In genomic region chr2:131154071-131154531, GRCh38 we compare ENCODE assay signal across 8 cellular contexts. TPM values are rescaled to one million over a fixed set of nuclear protein-coding genes. Genes with fewer than 3 reads are reported as not detected.
DNase-seq lines count a peak whose midpoint lies in the region; ATAC-seq, FAIRE-seq and TF ChIP-seq lines count a peak whose summit lies in the region.

No MANE protein-coding gene starts in this region.

- H2BK12ac ChIP-seq in trophoblast cell (ENCODE audit: low read length): no peak overlapping the region

- H3K9me3 ChIP-seq in trophoblast cell (ENCODE audit: insufficient read depth, low read depth, low read length): peaks cover 4% of the 10 kb centered on the region

- H3K4me2 ChIP-seq in GM23338 (no peak overlapping the region), KMS-11 (no peak overlapping the region), trophoblast cell (ENCODE audit: low read length) (no peak overlapping the region)

- H2AFZ ChIP-seq in GM23338 (peak overlapping the region; percentile 80; the same call in 1 of the 2 replicates), KMS-11 (ENCODE audit: low read depth) (peak overlapping the region; percentile 51; the same call in 1 of the 2 replicates), trophoblast cell (ENCODE audit: insufficient read depth, low read length, poor library complexity) (no peak overlapping the region)

- no peak overlapping the region for H4K8ac ChIP-seq in trophoblast cell (ENCODE audit: low read depth, low read length)

- H3F3A ChIP-seq in GM23338 (replicated peaks; ENCODE audit: low read depth): no peaks in the 10 kb centered on the region

- no peaks in the 10 kb centered on the region; the same call in 1 of the 2 replicates for H3K4me1 ChIP-seq in GM23338 (ENCODE audit: insufficient read depth)
- peaks cover 9% of the 10 kb centered on the region for H3K4me1 ChIP-seq in KMS-11 (ENCODE audit: low read depth, poor library complexity, severe bottlenecking)
- H3K4me1 ChIP-seq in foreskin keratinocyte: no peaks in the 10 kb centered on the region
- H3K4me1 ChIP-seq in trophoblast cell (ENCODE audit: control insufficient read depth in 1 of 2, insufficient read depth in 2 of 2, low read length in 2 of 2): no peaks in the 10 kb centered on the region

- ATAC-seq in GM23338: peak; percentile 87
- peak; percentile 92 for ATAC-seq in foreskin keratinocyte

- no peak overlapping the region for H4K12ac ChIP-seq in trophoblast cell (ENCODE audit: low read depth, low read length)

- no peak overlapping the region for H3K27ac Mint-ChIP-seq in GM23338
- H3K27ac Mint-ChIP-seq in activated T-helper 2 cell treated with anti-CD3 and anti-CD28 coated beads, Interferon-gamma antibody, Interleukin-2, Interleukin-4, amounts not matched to agents 10 μg/mL and 5 μg/mL and 100 μg/mL, durations not matched to agents 14 hours and 24 hours and 36 hours: no peak overlapping the region

- H3K4me3 ChIP-seq in GM23338 (no peak overlapping the region), KMS-11 (IDR thresholded peaks at IDR 0.05; ENCODE audit: insufficient read depth, low read depth, low read length) (no peak overlapping the region), trophoblast cell (ENCODE audit: low read depth, low read length) (no peak overlapping the region)

- no peaks in the 10 kb centered on the region for H3K79me1 ChIP-seq in trophoblast cell (ENCODE audit: low read length)

- H3K14ac ChIP-seq in trophoblast cell (ENCODE audit: low read length): no peak overlapping the region

- no peak overlapping the region for H3K4me3 Mint-ChIP-seq in GM23338
- H3K4me3 Mint-ChIP-seq in activated T-helper 2 cell treated with anti-CD3 and anti-CD28 coated beads, Interferon-gamma antibody, Interleukin-2, Interleukin-4, amounts not matched to agents 10 μg/mL and 5 μg/mL and 100 μg/mL, durations not matched to agents 14 hours and 24 hours and 36 hours (ENCODE audit: low read depth): no peak overlapping the region

- no peak overlapping the region for H2AK5ac ChIP-seq in trophoblast cell (ENCODE audit: low read length)

- no peak overlapping the region for H4K91ac ChIP-seq in trophoblast cell (ENCODE audit: low read depth, low read length)

- peak; percentile 97 for FAIRE-seq in urothelium cell line (lab: Jason Lieb, UNC)

- H3K9ac ChIP-seq in KMS-11: no peak overlapping the region
- no peak overlapping the region for H3K9ac ChIP-seq in trophoblast cell (ENCODE audit: low read length)

- intact Hi-C loops in activated T-helper 2 cell treated with anti-CD3 and anti-CD28 coated beads, Interferon-gamma antibody, Interleukin-2, Interleukin-4, amounts not matched to agents 10 μg/mL and 5 μg/mL and 100 μg/mL, durations not matched to agents 14 hours and 24 hours and 36 hours (cut with micrococcal nuclease): loop anchor here (1.0 to 2.0 kb wide), 6 partner anchors 48 to 649 kb away; partner anchors contain the start of gene MZT2A

- no peaks in the 10 kb centered on the region for H3K79me2 ChIP-seq in GM23338 (replicated peaks; ENCODE audit: insufficient read depth)
- no peaks in the 10 kb centered on the region for H3K79me2 ChIP-seq in KMS-11 (ENCODE audit: insufficient read depth, low read depth)
- no peaks in the 10 kb centered on the region for H3K79me2 ChIP-seq in trophoblast cell (ENCODE audit: control insufficient read depth, insufficient read depth, low read length, poor library complexity)

- H3K4me1 Mint-ChIP-seq in GM23338: peaks cover 19% of the 10 kb centered on the region
- peaks cover 21% of the 10 kb centered on the region for H3K4me1 Mint-ChIP-seq in activated T-helper 2 cell treated with anti-CD3 and anti-CD28 coated beads, Interferon-gamma antibody, Interleukin-2, Interleukin-4, amounts not matched to agents 10 μg/mL and 5 μg/mL and 100 μg/mL, durations not matched to agents 14 hours and 24 hours and 36 hours (ENCODE audit: low read depth)

- H3K23ac ChIP-seq in trophoblast cell (ENCODE audit: low read length): no peak overlapping the region

- no peak overlapping the region for H3K18ac ChIP-seq in trophoblast cell (ENCODE audit: low read length)

- DNase-seq in GM04503 (ENCODE audit: low read depth) (peak; percentile 3), GM23338 (ENCODE audit: low spot score) (peak; percentile 87), RPMI8226 (peak; percentile 77), foreskin keratinocyte (peak; percentile 19 to 51), trophoblast cell (peak; percentile 83 to 85), urothelium cell line (ENCODE audit: low spot score) (peak; percentile 91)
- DNase-seq in activated T-helper 2 cell treated with anti-CD3 and anti-CD28 coated beads, Interferon-gamma antibody, Interleukin-2, Interleukin-4, amounts not matched to agents 10 μg/mL and 5 μg/mL and 100 μg/mL, durations not matched to agents 14 hours and 24 hours and 36 hours (ENCODE audit: low spot score): peak; percentile 50

- peaks cover 13% of the 10 kb centered on the region for H3K27me3 Mint-ChIP-seq in GM23338 (ENCODE audit: insufficient read depth, low read depth, poor library complexity)
- H3K27me3 Mint-ChIP-seq in activated T-helper 2 cell treated with anti-CD3 and anti-CD28 coated beads, Interferon-gamma antibody, Interleukin-2, Interleukin-4, amounts not matched to agents 10 μg/mL and 5 μg/mL and 100 μg/mL, durations not matched to agents 14 hours and 24 hours and 36 hours (ENCODE audit: low read depth): peaks cover 5% of the 10 kb centered on the region

- H3K27ac ChIP-seq in GM23338 (ENCODE audit: low read depth) (no peak overlapping the region), KMS-11 (no peak overlapping the region), foreskin keratinocyte (no peak overlapping the region), trophoblast cell (ENCODE audit: low read depth, low read length) (no peak overlapping the region)

- peak; percentile 97 for TF ChIP-seq CTCF in GM23338 (conservative IDR thresholded peaks at IDR 0.05; ENCODE audit: low read depth in 2 of 2)
- TF ChIP-seq CTCF in KMS-11 (conservative IDR thresholded peaks at IDR 0.05; ENCODE audit: low read depth, low read length): peak; percentile 89
- TF ChIP-seq CTCF in foreskin keratinocyte (conservative IDR thresholded peaks at IDR 0.05): peak; percentile 88

- H3K27me3 ChIP-seq in GM23338 (ENCODE audit: insufficient read depth) (no peaks in the 10 kb centered on the region), KMS-11 (ENCODE audit: insufficient read depth, low read depth) (no peaks in the 10 kb centered on the region), foreskin keratinocyte (no peaks in the 10 kb centered on the region), trophoblast cell (ENCODE audit: insufficient read depth, low read length) (no peaks in the 10 kb centered on the region)

- no CpG with 5 or more reads among the region's 10 CpGs for WGBS in trophoblast cell (ENCODE audit: extremely low coverage, insufficient coverage, insufficient read length)

- no peak overlapping the region for H3K4ac ChIP-seq in trophoblast cell (ENCODE audit: low read depth, low read length)

- H3K36me3 ChIP-seq in GM23338 (ENCODE audit: insufficient read depth) (peaks cover 5% of the 10 kb centered on the region; the same call in 1 of the 2 replicates), KMS-11 (ENCODE audit: insufficient read depth) (no peaks in the 10 kb centered on the region), trophoblast cell (ENCODE audit: control insufficient read depth in 1 of 2, insufficient read depth in 2 of 2, low read length in 2 of 2) (peaks cover 7 to 8% of the 10 kb centered on the region in 2 experiments)

- H3K36me3 Mint-ChIP-seq in GM23338 (ENCODE audit: low read depth): peaks cover 17% of the 10 kb centered on the region
- peaks cover 14% of the 10 kb centered on the region for H3K36me3 Mint-ChIP-seq in activated T-helper 2 cell treated with anti-CD3 and anti-CD28 coated beads, Interferon-gamma antibody, Interleukin-2, Interleukin-4, amounts not matched to agents 10 μg/mL and 5 μg/mL and 100 μg/mL, durations not matched to agents 14 hours and 24 hours and 36 hours (ENCODE audit: low read depth)

- H2BK5ac ChIP-seq in trophoblast cell (ENCODE audit: low read depth, low read length, poor library complexity): no peak overlapping the region

- no peaks in the 10 kb centered on the region for H3K9me2 ChIP-seq in GM23338 (ENCODE audit: insufficient read depth)

- no peaks in the 10 kb centered on the region; the same call in 2 of the 3 replicates for H3K9me3 Mint-ChIP-seq in GM23338
- H3K9me3 Mint-ChIP-seq in activated T-helper 2 cell treated with anti-CD3 and anti-CD28 coated beads, Interferon-gamma antibody, Interleukin-2, Interleukin-4, amounts not matched to agents 10 μg/mL and 5 μg/mL and 100 μg/mL, durations not matched to agents 14 hours and 24 hours and 36 hours: no peaks in the 10 kb centered on the region

- H4K20me1 ChIP-seq in GM23338 (replicated peaks; ENCODE audit: insufficient read depth) (peaks cover 3% of the 10 kb centered on the region; the same call in 1 of the 2 replicates), KMS-11 (ENCODE audit: insufficient read depth) (no peaks in the 10 kb centered on the region)

- H2BK120ac ChIP-seq in trophoblast cell (ENCODE audit: insufficient read depth, low read length, poor library complexity): no peak overlapping the region

TF ChIP-seq in GM23338, 12 proteins besides CTCF, POLR2A, EP300 and RAD21 (continues in another document):
- TF ChIP-seq NANOG (IDR thresholded peaks at IDR 0.05; ENCODE audit: borderline replicate concordance): no peak
- TF ChIP-seq ZNF114 (CRISPR knock-in tag; IDR thresholded peaks at IDR 0.05): no peak
- TF ChIP-seq EZH2 (IDR thresholded peaks at IDR 0.05; ENCODE audit: low read depth, unreplicated experiment): no peak

RNA-seq across cellular contexts. Expression of gene PLEKHB2, which starts 49.0 kb away (rescaled TPM):
- total RNA-seq in GM23338 (2014; rRNA removed; shearing (Covaris generic)): 95.5 and 99.2 TPM in 2 replicates
- 33.4 and 39.8 TPM in 2 replicates for polyA plus RNA-seq in GM23338 (2016; fragmentation: Nextera tagmentation; extraction: Ambion mirVana)
- 72.3 and 72.9 TPM in 2 replicates for total RNA-seq in activated T-helper 2 cell treated with anti-CD3 and anti-CD28 coated beads, Interferon-gamma antibody, Interleukin-2, Interleukin-4, amounts not matched to agents 10 μg/mL and 5 μg/mL and 100 μg/mL, durations not matched to agents 14 hours and 24 hours and 36 hours
- total RNA-seq in foreskin keratinocyte: 60.1 and 65.6 TPM in 2 replicates
- polyA plus RNA-seq in foreskin keratinocyte: 29.5 and 31.1 TPM in 2 replicates
- 54.6 and 56.5 TPM in 2 replicates for polyA plus RNA-seq in trophoblast cell (2013)

RNA-seq across cellular contexts. Expression of gene POTEE, which starts 55.2 kb away (rescaled TPM):
- total RNA-seq in GM23338 (2014; rRNA removed; shearing (Covaris generic)): 0.12 and 0.97 TPM in 2 replicates
- polyA plus RNA-seq in GM23338 (2016; fragmentation: Nextera tagmentation; extraction: Ambion mirVana) (0.50 and 0.79 TPM in 2 replicates), foreskin keratinocyte (0.03 and 0.04 TPM in 2 replicates)
- 0.62 and 1.4 TPM in 2 replicates for total RNA-seq in activated T-helper 2 cell treated with anti-CD3 and anti-CD28 coated beads, Interferon-gamma antibody, Interleukin-2, Interleukin-4, amounts not matched to agents 10 μg/mL and 5 μg/mL and 100 μg/mL, durations not matched to agents 14 hours and 24 hours and 36 hours
- total RNA-seq in foreskin keratinocyte: 0.04 and 0.07 TPM in 2 replicates
- polyA plus RNA-seq in trophoblast cell (2013): 0.01 and 0.03 TPM in 2 replicates

Comparison
In these comparisons a context has a peak if more than half of its experiments do, and no peak if none do; other contexts are left out.
1. DNase-seq: peak in every context shown above with its lines; median percentile 91 in urothelium cell line; 87 in GM23338; 84 in trophoblast cell; 77 in RPMI8226; 50 in activated T-helper 2 cell treated with anti-CD3 and anti-CD28 coated beads, Interferon-gamma antibody, Interleukin-2, Interleukin-4, amounts not matched to agents 10 μg/mL and 5 μg/mL and 100 μg/mL, durations not matched to agents 14 hours and 24 hours and 36 hours; 35 in foreskin keratinocyte; 3 in GM04503.